ENCODE assay signal across 29 cellular contexts in genomic region chr3:46304739-46305138, GRCh38. TPM values are rescaled to one million over a fixed set of nuclear protein-coding genes. Genes with fewer than 3 reads are reported as not detected.
"Had no signal": no experiment of that assay in that cellular context is flagged by ENCODE, and none has a peak within 500 bp of the region (broad histone marks: within the 10 kb centered on the region; RNA-seq: fewer than 3 reads in every experiment).

No MANE protein-coding gene starts in this region.

- H3K4me3 Mint-ChIP-seq: immature natural killer cell; naive thymus-derived CD8-positive, alpha-beta T cell; nephron; neural crest cell; stimulated activated memory B cell treated with anti-CD40 and anti-IgM and Interleukin-4, amounts not matched to agents 10 μg/mL and 1 μg/mL and 100 μg/mL, for 72 hours; stimulated activated naive CD8-positive, alpha-beta T cell treated with anti-CD3 and anti-CD28 coated beads, Interleukin-15, amount 100 ng/mL, for 72 hours; type B pancreatic cell had no signal

- H3K9me3 Mint-ChIP-seq: immature natural killer cell; naive thymus-derived CD8-positive, alpha-beta T cell; nephron; neural crest cell; stimulated activated memory B cell treated with anti-CD40 and anti-IgM and Interleukin-4, amounts not matched to agents 10 μg/mL and 1 μg/mL and 100 μg/mL, for 72 hours; stimulated activated naive CD8-positive, alpha-beta T cell treated with anti-CD3 and anti-CD28 coated beads, Interleukin-15, amount 100 ng/mL, for 72 hours; type B pancreatic cell had no signal

- H3K27ac Mint-ChIP-seq: immature natural killer cell; naive thymus-derived CD8-positive, alpha-beta T cell; nephron; stimulated activated memory B cell treated with anti-CD40 and anti-IgM and Interleukin-4, amounts not matched to agents 10 μg/mL and 1 μg/mL and 100 μg/mL, for 72 hours; stimulated activated naive CD8-positive, alpha-beta T cell treated with anti-CD3 and anti-CD28 coated beads, Interleukin-15, amount 100 ng/mL, for 72 hours; type B pancreatic cell had no signal

- H3K27me3 ChIP-seq: pancreas, sigmoid colon, spleen, tibial nerve, uterus had no signal

- H3K4me1 ChIP-seq: prostate gland, sigmoid colon, uterus had no signal

- H3K4me3 ChIP-seq: lower lobe of right lung, pancreas, prostate gland, sigmoid colon, spleen, tibial nerve, uterus had no signal

- H3K36me3 Mint-ChIP-seq: immature natural killer cell; naive thymus-derived CD8-positive, alpha-beta T cell; stimulated activated memory B cell treated with anti-CD40 and anti-IgM and Interleukin-4, amounts not matched to agents 10 μg/mL and 1 μg/mL and 100 μg/mL, for 72 hours; type B pancreatic cell had no signal

- H3K36me3 ChIP-seq: lower lobe of right lung, pancreas, prostate gland, sigmoid colon, spleen, tibial nerve, uterus had no signal

- DNase-seq: hypothalamus; immature natural killer cell; kidney; left ventricle myocardium superior; lower lobe of right lung; mammary epithelial cell; mesenchymal stem cell; naive thymus-derived CD8-positive, alpha-beta T cell; nucleus accumbens; pancreas; posterior cingulate gyrus; retina; right cardiac atrium; sigmoid colon; small intestine; spleen; stimulated activated CD4-positive, alpha-beta T cell treated with anti-CD3 and anti-CD28 coated beads, Interleukin-4, amount 100 ng/mL, for 24 hours; stimulated activated naive CD4-positive, alpha-beta T cell treated with Interleukin-2 at 50 U/mL for 16 hours; stimulated activated naive CD8-positive, alpha-beta T cell treated with anti-CD3 and anti-CD28 coated beads, Interleukin-15, amount 100 ng/mL, for 72 hours; substantia nigra; uterus had no signal

- ATAC-seq: left lobe of liver; left ventricle myocardium superior; lower lobe of right lung; naive thymus-derived CD8-positive, alpha-beta T cell; pancreas; right cardiac atrium; stimulated activated memory B cell treated with anti-CD40 and anti-IgM and Interleukin-4, amounts not matched to agents 10 μg/mL and 1 μg/mL and 100 μg/mL, for 72 hours; stimulated activated naive CD8-positive, alpha-beta T cell treated with anti-CD3 and anti-CD28 coated beads, Interleukin-15, amount 100 ng/mL, for 72 hours had no signal

- H3K9me3 ChIP-seq: lower lobe of right lung, prostate gland, sigmoid colon, spleen, tibial nerve, uterus had no signal

- H3K27me3 Mint-ChIP-seq: stimulated activated memory B cell treated with anti-CD40 and anti-IgM and Interleukin-4, amounts not matched to agents 10 μg/mL and 1 μg/mL and 100 μg/mL, for 72 hours had no signal

- H3K27ac ChIP-seq: lower lobe of right lung, pancreas, prostate gland, sigmoid colon, spleen, tibial nerve, uterus had no signal

- H3K4me1 Mint-ChIP-seq: nephron, neural crest cell had no signal

RNA-seq across cellular contexts. Expression of gene CCR2, which starts 49.2 kb away (rescaled TPM):
- total RNA-seq: mammary epithelial cell, neural crest cell, osteoblast had no signal
